Comparison of ENCODE assay signal across 20 cellular contexts in genomic region chr1:209542585-209542984, GRCh38. TPM values are rescaled to one million over a fixed set of nuclear protein-coding genes. Genes with fewer than 3 reads are reported as not detected.
DNase-seq lines count a peak whose midpoint lies in the region; ATAC-seq and TF ChIP-seq lines count a peak whose summit lies in the region.
"Had no signal": no experiment of that assay in that cellular context is flagged by ENCODE, and none has a peak within 500 bp of the region (broad histone marks: within the 10 kb centered on the region; RNA-seq: fewer than 3 reads in every experiment).

No MANE protein-coding gene starts in this region.

- peaks cover 3% of the 10 kb centered on the region for H3K4me1 Mint-ChIP-seq in activated naive CD8-positive, alpha-beta T cell treated with anti-CD3 and anti-CD28 coated beads, Interleukin-2, amount 50 U/mL, for 24 hours
- peaks cover 4% of the 10 kb centered on the region for H3K4me1 Mint-ChIP-seq in activated naive CD8-positive, alpha-beta T cell treated with anti-CD3 and anti-CD28 coated beads for 36 hours
- H3K4me1 Mint-ChIP-seq in stimulated activated naive CD8-positive, alpha-beta T cell treated with anti-CD3 and anti-CD28 coated beads, Interleukin-15, amount 100 ng/mL, for 72 hours: peaks cover 9% of the 10 kb centered on the region

- peaks cover 21% of the 10 kb centered on the region for H3K27me3 Mint-ChIP-seq in activated naive CD8-positive, alpha-beta T cell treated with anti-CD3 and anti-CD28 coated beads, Interleukin-2, amount 50 U/mL, for 24 hours
- peaks cover 32% of the 10 kb centered on the region for H3K27me3 Mint-ChIP-seq in activated naive CD8-positive, alpha-beta T cell treated with anti-CD3 and anti-CD28 coated beads for 36 hours
- peaks cover 67% of the 10 kb centered on the region for H3K27me3 Mint-ChIP-seq in stimulated activated naive CD8-positive, alpha-beta T cell treated with anti-CD3 and anti-CD28 coated beads, Interleukin-15, amount 100 ng/mL, for 72 hours

- no peaks in the 10 kb centered on the region for H3K9me3 Mint-ChIP-seq in activated naive CD8-positive, alpha-beta T cell treated with anti-CD3 and anti-CD28 coated beads, Interleukin-2, amount 50 U/mL, for 24 hours
- no peaks in the 10 kb centered on the region for H3K9me3 Mint-ChIP-seq in activated naive CD8-positive, alpha-beta T cell treated with anti-CD3 and anti-CD28 coated beads for 36 hours
- no peaks in the 10 kb centered on the region for H3K9me3 Mint-ChIP-seq in stimulated activated naive CD8-positive, alpha-beta T cell treated with anti-CD3 and anti-CD28 coated beads, Interleukin-15, amount 100 ng/mL, for 72 hours
- H3K9me3 Mint-ChIP-seq: activated CD4-positive, alpha-beta T cell treated with anti-CD3 and anti-CD28 coated beads, Interleukin-2, amount 10 ng/mL, durations not matched to agents 24 days and 14 days; activated T-cell treated with anti-CD3 and anti-CD28 coated beads, Interleukin-2, amount 50 U/mL, for 24 hours had no signal

- no peak overlapping the region for H3K4me3 ChIP-seq in fibroblast of mammary gland (ENCODE audit: control insufficient read depth, low read depth, low read length)
- H3K4me3 ChIP-seq: right lobe of liver had no signal

- no peak for TF ChIP-seq CTCF in fibroblast of mammary gland (conservative IDR thresholded peaks at IDR 0.05; ENCODE audit: control insufficient read depth, insufficient read depth, low read depth, low read length)

- DNase-seq in activated naive CD8-positive, alpha-beta T cell treated with anti-CD3 and anti-CD28 coated beads, Interleukin-2, amount 50 U/mL, for 24 hours: no peak
- DNase-seq in activated naive CD8-positive, alpha-beta T cell treated with anti-CD3 and anti-CD28 coated beads for 36 hours: no peak
- DNase-seq in RPMI7951 (ENCODE audit: low read depth) (peak; percentile 20), fibroblast of mammary gland (ENCODE audit: low read depth) (peak; percentile 34), HuH-7.5 (ENCODE audit: low spot score) (no peak), anterior cingulate cortex (lab: John Stamatoyannopoulos, UW) (no peak)
- no peak for DNase-seq in stimulated activated naive CD8-positive, alpha-beta T cell treated with anti-CD3 and anti-CD28 coated beads, Interleukin-15, amount 100 ng/mL, for 72 hours
- DNase-seq: activated CD4-positive, alpha-beta T cell treated with anti-CD3 and anti-CD28 coated beads, Interleukin-2, amount 10 ng/mL, durations not matched to agents 24 days and 14 days; activated T-cell treated with anti-CD3 and anti-CD28 coated beads, Interleukin-2, amount 50 U/mL, for 24 hours; caudate nucleus; effector CD4-positive, alpha-beta T cell; GOT3; NCI-H1694; NCI-H510A; nucleus accumbens; right lobe of liver; stimulated activated CD4-positive, alpha-beta T cell treated with anti-CD3 and anti-CD28 coated beads, Interleukin-1b, Interleukin-23, amount 100 ng/mL, for 48 hours had no signal

- peak; percentile 68 for ATAC-seq in activated naive CD8-positive, alpha-beta T cell treated with anti-CD3 and anti-CD28 coated beads, Interleukin-2, amount 50 U/mL, for 24 hours
- ATAC-seq in stimulated activated naive CD8-positive, alpha-beta T cell treated with anti-CD3 and anti-CD28 coated beads, Interleukin-15, amount 100 ng/mL, for 72 hours: peak; percentile 83
- ATAC-seq in HG03571 (IDR thresholded peaks at IDR 0.05; ENCODE audit: unreplicated experiment): no peak
- ATAC-seq: left lobe of liver, right lobe of liver had no signal

- no peaks in the 10 kb centered on the region for H3K36me3 Mint-ChIP-seq in activated naive CD8-positive, alpha-beta T cell treated with anti-CD3 and anti-CD28 coated beads, Interleukin-2, amount 50 U/mL, for 24 hours (ENCODE audit: low read depth)
- no peaks in the 10 kb centered on the region for H3K36me3 Mint-ChIP-seq in activated naive CD8-positive, alpha-beta T cell treated with anti-CD3 and anti-CD28 coated beads for 36 hours
- H3K36me3 Mint-ChIP-seq: activated naive CD8-positive, alpha-beta T cell had no signal

- H3K27ac Mint-ChIP-seq in activated naive CD8-positive, alpha-beta T cell treated with anti-CD3 and anti-CD28 coated beads, Interleukin-2, amount 50 U/mL, for 24 hours: no peak overlapping the region
- no peak overlapping the region for H3K27ac Mint-ChIP-seq in activated naive CD8-positive, alpha-beta T cell treated with anti-CD3 and anti-CD28 coated beads for 36 hours
- H3K27ac Mint-ChIP-seq in stimulated activated naive CD8-positive, alpha-beta T cell treated with anti-CD3 and anti-CD28 coated beads, Interleukin-15, amount 100 ng/mL, for 72 hours: no peak overlapping the region
- H3K27ac Mint-ChIP-seq: activated CD4-positive, alpha-beta T cell treated with anti-CD3 and anti-CD28 coated beads, Interleukin-2, amount 10 ng/mL, durations not matched to agents 24 days and 14 days; activated naive CD8-positive, alpha-beta T cell; activated T-cell treated with anti-CD3 and anti-CD28 coated beads, Interleukin-2, amount 50 U/mL, for 24 hours had no signal

- H3K4me3 Mint-ChIP-seq in activated naive CD8-positive, alpha-beta T cell treated with anti-CD3 and anti-CD28 coated beads, Interleukin-2, amount 50 U/mL, for 24 hours: no peak overlapping the region
- H3K4me3 Mint-ChIP-seq in activated naive CD8-positive, alpha-beta T cell treated with anti-CD3 and anti-CD28 coated beads for 36 hours: no peak overlapping the region
- H3K4me3 Mint-ChIP-seq in stimulated activated naive CD8-positive, alpha-beta T cell treated with anti-CD3 and anti-CD28 coated beads, Interleukin-15, amount 100 ng/mL, for 72 hours: no peak overlapping the region
- H3K4me3 Mint-ChIP-seq: activated CD4-positive, alpha-beta T cell treated with anti-CD3 and anti-CD28 coated beads, Interleukin-2, amount 10 ng/mL, durations not matched to agents 24 days and 14 days; activated naive CD8-positive, alpha-beta T cell; activated T-cell treated with anti-CD3 and anti-CD28 coated beads, Interleukin-2, amount 50 U/mL, for 24 hours had no signal

RNA-seq across cellular contexts. Expression of gene CAMK1G, which starts 40.9 kb away (rescaled TPM):
- total RNA-seq in activated naive CD8-positive, alpha-beta T cell treated with anti-CD3 and anti-CD28 coated beads for 36 hours: not detected
- total RNA-seq in RPMI7951 (2014; rRNA removed; shearing (Covaris generic)): 4.5 and 7.3 TPM in 2 replicates

Comparison
In these comparisons a context has a peak if more than half of its experiments do, and no peak if none do; other contexts are left out.
1. DNase-seq: peak in RPMI7951 (single experiment) and fibroblast of mammary gland (single experiment); none in activated naive CD8-positive, alpha-beta T cell treated with anti-CD3 and anti-CD28 coated beads, Interleukin-2, amount 50 U/mL, for 24 hours (single experiment), activated naive CD8-positive, alpha-beta T cell treated with anti-CD3 and anti-CD28 coated beads for 36 hours (single experiment), stimulated activated naive CD8-positive, alpha-beta T cell treated with anti-CD3 and anti-CD28 coated beads, Interleukin-15, amount 100 ng/mL, for 72 hours (0 of 2), HuH-7.5 (single experiment) and anterior cingulate cortex (0 of 58).